ENCODE assay signal across 8 cellular contexts in genomic region chr7:149598721-149599308, GRCh38.
A peak's percentile ranks its signal among the peaks of the same experiment; 100 is the strongest.
DNase-seq lines count a peak whose midpoint lies in the region; ATAC-seq and TF ChIP-seq lines count a peak whose summit lies in the region.

No MANE protein-coding gene starts in this region.

- H3K9me3 Mint-ChIP-seq in activated CD4-positive, alpha-beta T cell treated with anti-CD3 and anti-CD28 coated beads for 36 hours (ENCODE audit: low read depth) = no peaks in the 10 kb centered on the region
- no peaks in the 10 kb centered on the region for H3K9me3 Mint-ChIP-seq in activated CD4-positive, alpha-beta memory T cell treated with anti-CD3 and anti-CD28 coated beads, Interleukin-2, amount 10 ng/mL, durations not matched to agents 7 days and 5 days

- peak; percentile 44 for TF ChIP-seq CTCF in hepatocyte (IDR thresholded peaks at IDR 0.05; ENCODE audit: poor library complexity)

- no peak overlapping the region for H2AFZ ChIP-seq in hepatocyte

- peak; percentile 65 for DNase-seq in activated CD4-positive, alpha-beta T cell treated with anti-CD3 and anti-CD28 coated beads for 36 hours
- DNase-seq in activated CD4-positive, alpha-beta T cell treated with anti-CD3 and anti-CD28 coated beads for 1 hour = no peak
- peak; percentile 33 for DNase-seq in activated CD4-positive, alpha-beta memory T cell treated with anti-CD3 and anti-CD28 coated beads, Interleukin-2, amount 10 ng/mL, durations not matched to agents 7 days and 5 days
- DNase-seq in hepatocyte (ENCODE audit: low spot score) = peak; percentile 38
- no peak for DNase-seq in NCI-H2081 treated with DMSO at 0.1 percent for 48 hours (lab: John Stamatoyannopoulos, UW)
- no peak for DNase-seq in NCI-H2107 treated with DMSO at 0.1 percent for 48 hours (lab: John Stamatoyannopoulos, UW; ENCODE audit: unreplicated experiment)
- DNase-seq in NCI-H524 treated with DMSO at 0.1 percent for 48 hours (lab: John Stamatoyannopoulos, UW) = no peak

- no peaks in the 10 kb centered on the region for H3K27me3 Mint-ChIP-seq in activated CD4-positive, alpha-beta T cell treated with anti-CD3 and anti-CD28 coated beads for 36 hours
- H3K27me3 Mint-ChIP-seq in activated CD4-positive, alpha-beta memory T cell treated with anti-CD3 and anti-CD28 coated beads, Interleukin-2, amount 10 ng/mL, durations not matched to agents 7 days and 5 days = peaks cover 14% of the 10 kb centered on the region

- H3K4me3 Mint-ChIP-seq in activated CD4-positive, alpha-beta T cell treated with anti-CD3 and anti-CD28 coated beads for 36 hours = no peak overlapping the region
- no peak overlapping the region for H3K4me3 Mint-ChIP-seq in activated CD4-positive, alpha-beta memory T cell treated with anti-CD3 and anti-CD28 coated beads, Interleukin-2, amount 10 ng/mL, durations not matched to agents 7 days and 5 days

- no peaks in the 10 kb centered on the region for H3K9me3 ChIP-seq in hepatocyte (ENCODE audit: low read depth)

- no peak overlapping the region for H3K4me2 ChIP-seq in hepatocyte

- H3K27ac ChIP-seq in hepatocyte = no peak overlapping the region

- no peaks in the 10 kb centered on the region for H3K9me2 ChIP-seq in hepatocyte (replicated peaks; ENCODE audit: insufficient read depth)

- WGBS in hepatocyte (ENCODE audit: low lambda C conversion rate, missing lambda C conversion rate) = 100% methylated on average over 1 of the region's 1 CpG

- no peaks in the 10 kb centered on the region for H4K20me1 ChIP-seq in hepatocyte (ENCODE audit: insufficient read depth, poor library complexity, severe bottlenecking)

- peaks cover 48% of the 10 kb centered on the region for H3K36me3 Mint-ChIP-seq in activated CD4-positive, alpha-beta T cell treated with anti-CD3 and anti-CD28 coated beads for 36 hours (ENCODE audit: low read depth)
- H3K36me3 Mint-ChIP-seq in activated CD4-positive, alpha-beta memory T cell treated with anti-CD3 and anti-CD28 coated beads, Interleukin-2, amount 10 ng/mL, durations not matched to agents 7 days and 5 days (ENCODE audit: low read depth) = peaks cover 66% of the 10 kb centered on the region

- no peak overlapping the region for H3K4me3 ChIP-seq in hepatocyte

- no peaks in the 10 kb centered on the region for H3K4me1 ChIP-seq in hepatocyte (ENCODE audit: insufficient read depth)

- peak; percentile 38 for ATAC-seq in activated CD4-positive, alpha-beta T cell treated with anti-CD3 and anti-CD28 coated beads for 36 hours
- peak; percentile 22 for ATAC-seq in HG03575 (IDR thresholded peaks at IDR 0.05; ENCODE audit: extremely low read depth, insufficient number of reproducible peaks, low FRiP score, unreplicated experiment)

- POLR2A ChIA-PET in activated CD4-positive, alpha-beta T cell treated with anti-CD3 and anti-CD28 coated beads for 36 hours (lab: Charles Lee) = interaction anchor here (0.6 to 0.9 kb wide), 3 partner anchors 26 to 1706 kb away, joined by 3 to 4 read pairs (median 4); no protein-coding TSS in a partner anchor
- POLR2A ChIA-PET in activated CD4-positive, alpha-beta memory T cell treated with anti-CD3 and anti-CD28 coated beads, Interleukin-2, amount 10 ng/mL, durations not matched to agents 7 days and 5 days (lab: Charles Lee) = interaction anchor here (1.0 to 1.1 kb wide), 3 partner anchors 26 to 138 kb away, joined by 3 to 5 read pairs (median 3); partner anchors contain the start of gene ZNF777

- no peak overlapping the region for H3K27ac Mint-ChIP-seq in activated CD4-positive, alpha-beta T cell treated with anti-CD3 and anti-CD28 coated beads for 36 hours
- H3K27ac Mint-ChIP-seq in activated CD4-positive, alpha-beta memory T cell treated with anti-CD3 and anti-CD28 coated beads, Interleukin-2, amount 10 ng/mL, durations not matched to agents 7 days and 5 days = no peak overlapping the region

- intact Hi-C loops in activated CD4-positive, alpha-beta T cell treated with anti-CD3 and anti-CD28 coated beads for 36 hours (cut with DNase I, micrococcal nuclease) = loop anchor here in 1 of 2 experiments (1.0 to 2.0 kb wide), 2 partner anchors 18 to 177 kb away; no protein-coding TSS in a partner anchor

- no peaks in the 10 kb centered on the region for H3K36me3 ChIP-seq in hepatocyte (replicated peaks; ENCODE audit: insufficient read depth, low read depth)

- CTCF ChIA-PET in activated CD4-positive, alpha-beta T cell treated with anti-CD3 and anti-CD28 coated beads for 36 hours (lab: Charles Lee) = interaction anchor here (0.6 to 1.2 kb wide), 10 partner anchors 10 to 284 kb away, joined by 3 to 7 read pairs (median 4); no protein-coding TSS in a partner anchor
- CTCF ChIA-PET in activated CD4-positive, alpha-beta memory T cell treated with anti-CD3 and anti-CD28 coated beads, Interleukin-2, amount 10 ng/mL, durations not matched to agents 7 days and 5 days (lab: Charles Lee) = interaction anchor here (1.1 to 3.6 kb wide), 6 partner anchors 13 to 177 kb away, joined by 3 to 16 read pairs (median 3); no protein-coding TSS in a partner anchor

- no peaks in the 10 kb centered on the region for H3K27me3 ChIP-seq in hepatocyte

- no peaks in the 10 kb centered on the region for H3K79me2 ChIP-seq in hepatocyte

- peaks cover 34% of the 10 kb centered on the region for H3K4me1 Mint-ChIP-seq in activated CD4-positive, alpha-beta T cell treated with anti-CD3 and anti-CD28 coated beads for 36 hours
- peaks cover 30% of the 10 kb centered on the region for H3K4me1 Mint-ChIP-seq in activated CD4-positive, alpha-beta memory T cell treated with anti-CD3 and anti-CD28 coated beads, Interleukin-2, amount 10 ng/mL, durations not matched to agents 7 days and 5 days

Comparison
In these comparisons a context has a peak if more than half of its experiments do, and no peak if none do; other contexts are left out.
1. DNase-seq: peak in activated CD4-positive, alpha-beta T cell treated with anti-CD3 and anti-CD28 coated beads for 36 hours (single experiment), activated CD4-positive, alpha-beta memory T cell treated with anti-CD3 and anti-CD28 coated beads, Interleukin-2, amount 10 ng/mL, durations not matched to agents 7 days and 5 days (single experiment) and hepatocyte (single experiment); none in activated CD4-positive, alpha-beta T cell treated with anti-CD3 and anti-CD28 coated beads for 1 hour (single experiment), NCI-H2081 treated with DMSO at 0.1 percent for 48 hours (single experiment), NCI-H2107 treated with DMSO at 0.1 percent for 48 hours (single experiment) and NCI-H524 treated with DMSO at 0.1 percent for 48 hours (single experiment).